ENCODE assay signal across 8 cellular contexts in the genomic region with DNA sequence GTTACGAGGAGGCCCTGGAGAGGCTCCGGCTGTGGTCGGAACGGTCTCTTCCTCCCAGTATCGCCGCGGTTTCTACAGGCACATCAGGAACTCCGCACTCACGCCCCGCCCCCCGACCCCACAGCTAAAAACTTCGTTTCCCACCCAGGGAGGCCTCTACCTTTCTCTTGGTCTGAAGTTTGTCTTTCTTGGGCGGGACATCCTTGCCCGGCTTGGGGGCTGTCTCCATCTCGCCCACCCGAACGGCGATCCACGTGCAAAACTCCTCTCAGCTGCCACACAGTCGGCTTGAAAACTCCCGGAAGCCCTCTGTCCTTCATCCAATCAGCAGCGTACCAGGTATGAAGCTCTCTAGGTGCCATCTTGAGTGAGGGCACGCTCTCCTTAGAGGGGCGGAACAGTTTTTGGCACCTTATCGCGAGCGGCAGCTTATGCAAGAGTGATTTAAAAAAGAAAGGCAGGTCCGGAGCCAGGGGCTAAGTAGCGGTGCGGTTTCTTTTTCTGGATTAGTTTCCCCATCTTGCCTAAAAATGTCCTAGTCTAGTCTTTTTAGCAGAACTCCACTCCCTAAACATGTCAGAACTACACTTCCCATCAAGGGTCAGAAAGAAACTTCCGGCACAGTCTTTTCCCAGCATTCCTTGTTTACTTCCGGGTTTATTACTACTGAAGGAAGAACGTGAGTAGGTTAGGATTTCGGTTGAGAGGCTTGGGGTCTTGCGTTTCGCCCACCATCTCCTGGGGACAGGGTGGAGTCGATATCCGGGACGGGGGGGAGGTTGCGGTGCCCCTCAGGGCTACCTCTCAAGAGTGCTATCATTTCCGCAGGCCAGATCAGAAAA. TPM values are rescaled to one million over a fixed set of nuclear protein-coding genes. Genes with fewer than 3 reads are reported as not detected.
A peak's percentile ranks its signal among the peaks of the same experiment; 100 is the strongest.
DNase-seq lines count a peak whose midpoint lies in the region; ATAC-seq and TF ChIP-seq lines count a peak whose summit lies in the region.

A gene (plus strand): TSS at position 660 of the 842 bp plus-strand sequence. CDS start 256 bp downstream, outside the sequence.
A gene with protein sequence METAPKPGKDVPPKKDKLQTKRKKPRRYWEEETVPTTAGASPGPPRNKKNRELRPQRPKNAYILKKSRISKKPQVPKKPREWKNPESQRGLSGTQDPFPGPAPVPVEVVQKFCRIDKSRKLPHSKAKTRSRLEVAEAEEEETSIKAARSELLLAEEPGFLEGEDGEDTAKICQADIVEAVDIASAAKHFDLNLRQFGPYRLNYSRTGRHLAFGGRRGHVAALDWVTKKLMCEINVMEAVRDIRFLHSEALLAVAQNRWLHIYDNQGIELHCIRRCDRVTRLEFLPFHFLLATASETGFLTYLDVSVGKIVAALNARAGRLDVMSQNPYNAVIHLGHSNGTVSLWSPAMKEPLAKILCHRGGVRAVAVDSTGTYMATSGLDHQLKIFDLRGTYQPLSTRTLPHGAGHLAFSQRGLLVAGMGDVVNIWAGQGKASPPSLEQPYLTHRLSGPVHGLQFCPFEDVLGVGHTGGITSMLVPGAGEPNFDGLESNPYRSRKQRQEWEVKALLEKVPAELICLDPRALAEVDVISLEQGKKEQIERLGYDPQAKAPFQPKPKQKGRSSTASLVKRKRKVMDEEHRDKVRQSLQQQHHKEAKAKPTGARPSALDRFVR (minus strand): TSS at position 298 of the 842 bp plus-strand sequence. CDS start 69 bp downstream, at position 229.

- no peak for TF ChIP-seq CTCF in GM12864 (IDR thresholded peaks at IDR 0.05; ENCODE audit: low read depth, low read length, missing control alignments)
- TF ChIP-seq CTCF in osteocyte (IDR thresholded peaks at IDR 0.05): no peak
- TF ChIP-seq CTCF in type B pancreatic cell (conservative IDR thresholded peaks at IDR 0.05): no peak

- H3K4me3 ChIP-seq in GM12864 (ENCODE audit: low read depth, low read length): peak within 1 kb of the TSS; percentile 76

- H3K4me1 Mint-ChIP-seq in activated naive CD8-positive, alpha-beta T cell treated with anti-CD3 and anti-CD28 coated beads for 36 hours: peaks cover 26% of the 10 kb centered on the region
- H3K4me1 Mint-ChIP-seq in osteocyte (ENCODE audit: unreplicated experiment) (peaks cover 32% of the 10 kb centered on the region), type B pancreatic cell (ENCODE audit: unreplicated experiment) (peaks cover 25% of the 10 kb centered on the region)

- H3K36me3 Mint-ChIP-seq in activated naive CD8-positive, alpha-beta T cell treated with anti-CD3 and anti-CD28 coated beads for 36 hours: peaks cover 34% of the 10 kb centered on the region
- peaks cover 20% of the 10 kb centered on the region for H3K36me3 Mint-ChIP-seq in osteocyte (ENCODE audit: unreplicated experiment)
- peaks cover 13% of the 10 kb centered on the region for H3K36me3 Mint-ChIP-seq in type B pancreatic cell

- DNase-seq in GM12864 (ENCODE audit: low read depth) (peak; percentile 82), NCI-H1092 (lab: John Stamatoyannopoulos, UW) (peak; percentile 64), head of caudate nucleus (peak; percentile 71 to 96 (median 90)), osteocyte (ENCODE audit: extremely low spot score, unreplicated experiment) (no peak), type B pancreatic cell (ENCODE audit: extremely low spot score, unreplicated experiment) (no peak)
- peak; percentile 81 for DNase-seq in activated naive CD8-positive, alpha-beta T cell treated with anti-CD3 and anti-CD28 coated beads for 36 hours

- H3K9me3 Mint-ChIP-seq in activated naive CD8-positive, alpha-beta T cell treated with anti-CD3 and anti-CD28 coated beads for 36 hours: no peaks in the 10 kb centered on the region
- H3K9me3 Mint-ChIP-seq in osteocyte (ENCODE audit: unreplicated experiment) (no peaks in the 10 kb centered on the region), type B pancreatic cell (no peaks in the 10 kb centered on the region)

- peak within 1 kb of the TSS; percentile 97 for H3K27ac Mint-ChIP-seq in activated naive CD8-positive, alpha-beta T cell treated with anti-CD3 and anti-CD28 coated beads for 36 hours
- peak within 1 kb of the TSS; percentile 89 for H3K27ac Mint-ChIP-seq in osteocyte (ENCODE audit: unreplicated experiment)
- H3K27ac Mint-ChIP-seq in type B pancreatic cell: peak within 1 kb of the TSS; percentile 92

- peak within 1 kb of the TSS; percentile 99 for H3K4me3 Mint-ChIP-seq in activated naive CD8-positive, alpha-beta T cell treated with anti-CD3 and anti-CD28 coated beads for 36 hours
- H3K4me3 Mint-ChIP-seq in osteocyte (ENCODE audit: unreplicated experiment) (peak within 1 kb of the TSS; percentile 98), type B pancreatic cell (peak within 1 kb of the TSS; percentile 99)

- no peaks in the 10 kb centered on the region for H3K27me3 Mint-ChIP-seq in activated naive CD8-positive, alpha-beta T cell treated with anti-CD3 and anti-CD28 coated beads for 36 hours
- H3K27me3 Mint-ChIP-seq in osteocyte (ENCODE audit: unreplicated experiment) (no peaks in the 10 kb centered on the region), type B pancreatic cell (no peaks in the 10 kb centered on the region)

- intact Hi-C loops in head of caudate nucleus (cut with DNase I): loop anchor here (1.0 kb wide), 1 partner anchor 10 kb away; no protein-coding TSS in a partner anchor

- peak; percentile 83 for ATAC-seq in HG02610 (IDR thresholded peaks at IDR 0.05; ENCODE audit: unreplicated experiment)
- ATAC-seq in SK-N-SH treated with all-trans-retinoic acid at 6 μM for 48 hours: peak; percentile 96

TF ChIP-seq in SK-N-SH treated with all-trans-retinoic acid at 6 μM for 48 hours, 23 proteins besides CTCF, POLR2A, EP300 and RAD21:
- no peak for TF ChIP-seq BACH2 (CRISPR knock-in tag; IDR thresholded peaks at IDR 0.05; ENCODE audit: borderline replicate concordance)
- TF ChIP-seq, protein P1, sequence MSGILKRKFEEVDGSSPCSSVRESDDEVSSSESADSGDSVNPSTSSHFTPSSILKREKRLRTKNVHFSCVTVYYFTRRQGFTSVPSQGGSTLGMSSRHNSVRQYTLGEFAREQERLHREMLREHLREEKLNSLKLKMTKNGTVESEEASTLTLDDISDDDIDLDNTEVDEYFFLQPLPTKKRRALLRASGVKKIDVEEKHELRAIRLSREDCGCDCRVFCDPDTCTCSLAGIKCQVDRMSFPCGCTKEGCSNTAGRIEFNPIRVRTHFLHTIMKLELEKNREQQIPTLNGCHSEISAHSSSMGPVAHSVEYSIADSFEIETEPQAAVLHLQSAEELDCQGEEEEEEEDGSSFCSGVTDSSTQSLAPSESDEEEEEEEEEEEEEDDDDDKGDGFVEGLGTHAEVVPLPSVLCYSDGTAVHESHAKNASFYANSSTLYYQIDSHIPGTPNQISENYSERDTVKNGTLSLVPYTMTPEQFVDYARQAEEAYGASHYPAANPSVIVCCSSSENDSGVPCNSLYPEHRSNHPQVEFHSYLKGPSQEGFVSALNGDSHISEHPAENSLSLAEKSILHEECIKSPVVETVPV (CRISPR knock-in tag; IDR thresholded peaks at IDR 0.05): no peak
- TF ChIP-seq PPARA (CRISPR knock-in tag; IDR thresholded peaks at IDR 0.05; ENCODE audit: borderline replicate concordance): peak; percentile 68; the same call in 1 of the 2 replicates
- TF ChIP-seq GLIS3 (CRISPR knock-in tag; IDR thresholded peaks at IDR 0.05): no peak
- TF ChIP-seq, protein P2, sequence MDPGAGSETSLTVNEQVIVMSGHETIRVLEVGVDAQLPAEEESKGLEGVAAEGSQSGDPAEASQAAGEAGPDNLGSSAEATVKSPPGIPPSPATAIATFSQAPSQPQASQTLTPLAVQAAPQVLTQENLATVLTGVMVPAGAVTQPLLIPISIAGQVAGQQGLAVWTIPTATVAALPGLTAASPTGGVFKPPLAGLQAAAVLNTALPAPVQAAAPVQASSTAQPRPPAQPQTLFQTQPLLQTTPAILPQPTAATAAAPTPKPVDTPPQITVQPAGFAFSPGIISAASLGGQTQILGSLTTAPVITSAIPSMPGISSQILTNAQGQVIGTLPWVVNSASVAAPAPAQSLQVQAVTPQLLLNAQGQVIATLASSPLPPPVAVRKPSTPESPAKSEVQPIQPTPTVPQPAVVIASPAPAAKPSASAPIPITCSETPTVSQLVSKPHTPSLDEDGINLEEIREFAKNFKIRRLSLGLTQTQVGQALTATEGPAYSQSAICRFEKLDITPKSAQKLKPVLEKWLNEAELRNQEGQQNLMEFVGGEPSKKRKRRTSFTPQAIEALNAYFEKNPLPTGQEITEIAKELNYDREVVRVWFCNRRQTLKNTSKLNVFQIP (CRISPR knock-in tag; IDR thresholded peaks at IDR 0.05; ENCODE audit: borderline replicate concordance, low read depth): no peak
- TF ChIP-seq ZNF8 (CRISPR knock-in tag; IDR thresholded peaks at IDR 0.05): no peak
- no peak for TF ChIP-seq ZFP3 (CRISPR knock-in tag; IDR thresholded peaks at IDR 0.05)
- no peak for TF ChIP-seq ESRRG (CRISPR knock-in tag; IDR thresholded peaks at IDR 0.05)

RNA-seq across cellular contexts. Expression of the first gene that starts in this region (rescaled TPM):
- total RNA-seq in activated naive CD8-positive, alpha-beta T cell treated with anti-CD3 and anti-CD28 coated beads for 36 hours: 100 to 1,000 TPM; 106 to 107 TPM
- 29.7 and 30.3 TPM in 2 replicates for total RNA-seq in osteocyte
- total RNA-seq in type B pancreatic cell (ENCODE audit: low replicate concordance): 52.9 and 54.5 TPM in 2 replicates

RNA-seq across cellular contexts. Expression of the second gene that starts in this region (rescaled TPM):
- 100 to 1,000 TPM; 105 to 107 TPM for total RNA-seq in activated naive CD8-positive, alpha-beta T cell treated with anti-CD3 and anti-CD28 coated beads for 36 hours
- 59.1 and 63.4 TPM in 2 replicates for total RNA-seq in osteocyte
- 53.1 and 67.4 TPM in 2 replicates for total RNA-seq in type B pancreatic cell (ENCODE audit: low replicate concordance)

Comparison
In these comparisons a context has a peak if more than half of its experiments do, and no peak if none do; other contexts are left out.
1. DNase-seq: peak in GM12864 (single experiment), NCI-H1092 (single experiment), activated naive CD8-positive, alpha-beta T cell treated with anti-CD3 and anti-CD28 coated beads for 36 hours (single experiment) and head of caudate nucleus (42 of 42); none in osteocyte (single experiment) and type B pancreatic cell (single experiment).
2. Peak in every context shown above with its lines, with median percentiles within 50 percentile points of each other: H3K27ac Mint-ChIP-seq and H3K4me3 Mint-ChIP-seq.